ENCODE assay signal across 36 cellular contexts in genomic region chr2:108329771-108330170, GRCh38. TPM values are rescaled to one million over a fixed set of nuclear protein-coding genes. Genes with fewer than 3 reads are reported as not detected.
"Had no signal": no experiment of that assay in that cellular context is flagged by ENCODE, and none has a peak within 500 bp of the region (broad histone marks: within the 10 kb centered on the region; RNA-seq: fewer than 3 reads in every experiment).

No MANE protein-coding gene starts in this region.

- H3K4me3 ChIP-seq: adrenal gland, body of pancreas, breast epithelium, coronary artery had no signal

- ATAC-seq: activated CD8-positive, alpha-beta T cell treated with anti-CD3 and anti-CD28 coated beads for 36 hours; activated naive CD4-positive, alpha-beta T cell treated with anti-CD3 and anti-CD28 coated beads, Interleukin-2, amount 50 U/mL, for 72 hours; activated T-cell treated with anti-CD3 and anti-CD28 coated beads, Interleukin-2, amount 50 U/mL, for 4 hours; activated T-cell treated with anti-CD3 and anti-CD28 coated beads, Interleukin-2, amount 50 U/mL, for 72 hours; activated T-helper 17 cell treated with anti-CD3 and anti-CD28 coated beads, Interleukin-2, amount 50 U/mL, for 72 hours; body of pancreas had no signal

- H3K9me3 ChIP-seq: adrenal gland, body of pancreas, breast epithelium had no signal

- FAIRE-seq: astrocyte, colon, TTC549 had no signal

- H3K4me1 ChIP-seq: adrenal gland, body of pancreas, breast epithelium had no signal

- H3K27ac ChIP-seq: adrenal gland, body of pancreas, brain microvascular endothelial cell, breast epithelium, coronary artery, VCaP had no signal

- DNase-seq: activated B cell treated with CpG ODN at 0.5 μM for 24 hours; activated CD4-positive, alpha-beta memory T cell treated with anti-CD3 and anti-CD28 coated beads for 36 hours; activated CD4-positive, alpha-beta T cell treated with anti-CD3 and anti-CD28 coated beads for 4 hours; activated CD4-positive, alpha-beta T cell treated with anti-CD3 and anti-CD28 coated beads, Interleukin-2, amount 10 ng/mL, durations not matched to agents 24 days and 14 days; activated CD4-positive, alpha-beta T cell treated with anti-CD3 and anti-CD28 coated beads, Interleukin-2, amount 50 U/mL, for 1 hour; activated CD4-positive, alpha-beta T cell treated with anti-CD3 and anti-CD28 coated beads, Interleukin-2, amount 50 U/mL, for 4 hours; activated CD4-positive, CD25-positive, alpha-beta regulatory T cell treated with anti-CD3 and anti-CD28 coated beads, Interleukin-2, amount 50 U/mL, for 72 hours; activated CD8-positive, alpha-beta memory T cell treated with anti-CD3 and anti-CD28 coated beads, Interleukin-2, amount 50 U/mL, for 4 hours; activated CD8-positive, alpha-beta T cell treated with anti-CD3 and anti-CD28 coated beads for 36 hours; activated effector memory CD4-positive, alpha-beta T cell treated with anti-CD3 and anti-CD28 coated beads, Interleukin-2, amount 50 U/mL, for 16 hours; activated gamma-delta T cell treated with Interleukin-2 at 50 U/mL for 16 hours; activated naive CD4-positive, alpha-beta T cell; activated naive CD4-positive, alpha-beta T cell treated with anti-CD3 and anti-CD28 coated beads for 36 hours; activated naive CD4-positive, alpha-beta T cell treated with anti-CD3 and anti-CD28 coated beads, Interleukin-2, amount 50 U/mL, for 16 hours; activated naive CD8-positive, alpha-beta T cell treated with anti-CD3 and anti-CD28 coated beads for 36 hours; activated T-cell treated with anti-CD3 and anti-CD28 coated beads for 4 hours; activated T-cell treated with anti-CD3 and anti-CD28 coated beads, Interleukin-2, amount 50 U/mL, for 1 hour; activated T-cell treated with anti-CD3 and anti-CD28 coated beads, Interleukin-2, amount 50 U/mL, for 4 hours; activated T-cell treated with anti-CD3 and anti-CD28 coated beads, Interleukin-2, amount 50 U/mL, for 72 hours; adrenal gland; amniotic stem cell; aorta; body of pancreas; brain microvascular endothelial cell; central memory CD4-positive, alpha-beta T cell; T-helper 9 cell had no signal

- H3K36me3 ChIP-seq: adrenal gland, brain microvascular endothelial cell, breast epithelium had no signal

- H3K27me3 ChIP-seq: adrenal gland, body of pancreas, brain microvascular endothelial cell, breast epithelium had no signal

RNA-seq across cellular contexts. Expression of gene SULT1C2, which starts 41.1 kb away (rescaled TPM):
- total RNA-seq: activated B cell treated with CpG ODN at 0.5 μM for 24 hours; activated CD4-positive, alpha-beta memory T cell treated with anti-CD3 and anti-CD28 coated beads for 36 hours; activated CD4-positive, alpha-beta T cell treated with anti-CD3 and anti-CD28 coated beads, Interleukin-2, amount 10 ng/mL, durations not matched to agents 24 days and 14 days; activated CD8-positive, alpha-beta memory T cell treated with anti-CD3 and anti-CD28 coated beads for 36 hours; activated CD8-positive, alpha-beta T cell treated with anti-CD3 and anti-CD28 coated beads for 36 hours; activated naive CD4-positive, alpha-beta T cell treated with anti-CD3 and anti-CD28 coated beads for 36 hours; activated naive CD4-positive, alpha-beta T cell treated with anti-CD3 and anti-CD28 coated beads, Interleukin-2, amount 50 U/mL, for 72 hours; activated naive CD8-positive, alpha-beta T cell treated with anti-CD3 and anti-CD28 coated beads for 36 hours; activated T-cell treated with anti-CD3 and anti-CD28 coated beads, Interleukin-2, amount 50 U/mL, for 4 hours; activated T-cell treated with anti-CD3 and anti-CD28 coated beads, Interleukin-2, amount 50 U/mL, for 72 hours; activated T-helper 1 cell treated with anti-CD3 and anti-CD28 coated beads, Interleukin-12 subunit alpha, Interleukin-12 subunit beta, Interleukin-2, Interleukin-4 antibody, amounts not matched to agents 30 ng/mL and 10 ng/mL and 1 ng/mL, durations not matched to agents 14 hours and 24 hours and 36 hours; activated T-helper 17 cell treated with anti-CD3 and anti-CD28 coated beads, Interleukin-2, amount 50 U/mL, for 72 hours had no signal
- polyA plus RNA-seq: aorta had no signal

RNA-seq across cellular contexts. Expression of gene SULT1C4, which starts 48.0 kb away (rescaled TPM):
- total RNA-seq: activated B cell treated with CpG ODN at 0.5 μM for 24 hours; activated CD4-positive, alpha-beta memory T cell treated with anti-CD3 and anti-CD28 coated beads for 36 hours; activated CD4-positive, alpha-beta T cell treated with anti-CD3 and anti-CD28 coated beads, Interleukin-2, amount 10 ng/mL, durations not matched to agents 24 days and 14 days; activated CD8-positive, alpha-beta memory T cell treated with anti-CD3 and anti-CD28 coated beads for 36 hours; activated CD8-positive, alpha-beta T cell treated with anti-CD3 and anti-CD28 coated beads for 36 hours; activated naive CD4-positive, alpha-beta T cell treated with anti-CD3 and anti-CD28 coated beads for 36 hours; activated naive CD4-positive, alpha-beta T cell treated with anti-CD3 and anti-CD28 coated beads, Interleukin-2, amount 50 U/mL, for 72 hours; activated naive CD8-positive, alpha-beta T cell treated with anti-CD3 and anti-CD28 coated beads for 36 hours; activated T-cell treated with anti-CD3 and anti-CD28 coated beads, Interleukin-2, amount 50 U/mL, for 4 hours; activated T-cell treated with anti-CD3 and anti-CD28 coated beads, Interleukin-2, amount 50 U/mL, for 72 hours; activated T-helper 1 cell treated with anti-CD3 and anti-CD28 coated beads, Interleukin-12 subunit alpha, Interleukin-12 subunit beta, Interleukin-2, Interleukin-4 antibody, amounts not matched to agents 30 ng/mL and 10 ng/mL and 1 ng/mL, durations not matched to agents 14 hours and 24 hours and 36 hours; activated T-helper 17 cell treated with anti-CD3 and anti-CD28 coated beads, Interleukin-2, amount 50 U/mL, for 72 hours had no signal
